In the genomic region with DNA sequence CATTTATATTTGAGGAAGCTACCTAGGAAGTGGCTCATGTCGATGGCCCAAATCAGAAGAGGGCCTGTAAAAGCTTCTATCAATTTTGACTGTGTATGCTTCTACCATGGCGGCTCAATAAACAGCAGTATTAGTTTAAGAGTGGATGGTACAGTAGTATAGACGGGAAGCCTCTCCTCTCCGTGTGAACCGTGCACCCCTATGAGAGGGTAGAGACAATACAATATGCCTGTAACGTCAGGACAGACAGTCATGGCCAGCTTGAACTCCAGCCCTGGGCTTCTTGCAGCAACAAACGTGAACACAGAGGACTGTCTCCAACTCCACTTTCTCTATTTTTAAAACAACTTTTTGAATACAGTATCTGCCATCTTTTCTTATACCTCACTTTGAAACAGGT, we compare ENCODE assay signal across 15 cellular contexts. TPM values are rescaled to one million over a fixed set of nuclear protein-coding genes. Genes with fewer than 3 reads are reported as not detected.
DNase-seq lines count a peak whose midpoint lies in the region; ATAC-seq and TF ChIP-seq lines count a peak whose summit lies in the region.
"Had no signal": no experiment of that assay in that cellular context is flagged by ENCODE, and none has a peak within 500 bp of the region (broad histone marks: within the 10 kb centered on the region; RNA-seq: fewer than 3 reads in every experiment).

No MANE protein-coding gene starts in this region.

- peak overlapping the region; percentile 92 for H3K4me3 ChIP-seq in CD8-positive, alpha-beta memory T cell (ENCODE audit: low read length)
- H3K4me3 ChIP-seq: adrenal gland, dorsolateral prefrontal cortex had no signal

- intact Hi-C loops in activated T-helper 1 cell treated with anti-CD3 and anti-CD28 coated beads, Interleukin-12 subunit alpha, Interleukin-12 subunit beta, Interleukin-2, Interleukin-4 antibody, amounts not matched to agents 30 ng/mL and 10 ng/mL and 1 ng/mL, durations not matched to agents 14 hours and 24 hours and 36 hours (cut with micrococcal nuclease): loop anchor here (1.0 to 2.0 kb wide), 3 partner anchors 9 to 107 kb away; no protein-coding TSS in a partner anchor

- no peaks in the 10 kb centered on the region for H3K9me3 ChIP-seq in CD8-positive, alpha-beta memory T cell (ENCODE audit: low read length)
- H3K9me3 ChIP-seq: adrenal gland had no signal

- no peaks in the 10 kb centered on the region for H3K27me3 Mint-ChIP-seq in CD8-positive, alpha-beta memory T cell
- no peaks in the 10 kb centered on the region for H3K27me3 Mint-ChIP-seq in activated T-helper 1 cell treated with anti-CD3 and anti-CD28 coated beads, Interleukin-12 subunit alpha, Interleukin-12 subunit beta, Interleukin-2, Interleukin-4 antibody, amounts not matched to agents 30 ng/mL and 10 ng/mL and 1 ng/mL, durations not matched to agents 14 hours and 24 hours and 36 hours (ENCODE audit: insufficient read depth)
- no peaks in the 10 kb centered on the region for H3K27me3 Mint-ChIP-seq in natural killer cell treated with Interleukin-12 subunit alpha and Interleukin-12 subunit beta and Interleukin-15 and Interleukin-18, amount 100 ng/mL, for 72 hours
- H3K27me3 Mint-ChIP-seq in chondrocyte (ENCODE audit: low read depth): peaks cover 68% of the 10 kb centered on the region

- TF ChIP-seq CTCF in chondrocyte (IDR thresholded peaks at IDR 0.05): no peak

- no peak for DNase-seq in CD8-positive, alpha-beta memory T cell
- DNase-seq in Kasumi-1 (lab: John Stamatoyannopoulos, UW): peak; percentile 27 to 54
- no peak for DNase-seq in activated T-helper 1 cell treated with anti-CD3 and anti-CD28 coated beads, Interleukin-12 subunit alpha, Interleukin-12 subunit beta, Interleukin-2, Interleukin-4 antibody, amounts not matched to agents 30 ng/mL and 10 ng/mL and 1 ng/mL, durations not matched to agents 14 hours and 24 hours and 36 hours (ENCODE audit: low spot score)
- DNase-seq in natural killer cell treated with Interleukin-12 subunit alpha and Interleukin-12 subunit beta and Interleukin-15 and Interleukin-18, amount 100 ng/mL, for 72 hours (ENCODE audit: low spot score): no peak
- no peak for DNase-seq in UCSD-AML1 (lab: John Stamatoyannopoulos, UW; ENCODE audit: unreplicated experiment)
- DNase-seq in chondrocyte (ENCODE audit: low spot score): no peak
- DNase-seq: activated CD4-positive, CD25-positive, alpha-beta regulatory T cell; adrenal gland; dorsolateral prefrontal cortex; GOT3; kidney; NCI-H2171; SHP77 treated with DMSO at 0.1 percent for 48 hours had no signal

- H3K36me3 ChIP-seq in CD8-positive, alpha-beta memory T cell (ENCODE audit: insufficient read depth, low read length): no peaks in the 10 kb centered on the region
- H3K36me3 ChIP-seq: adrenal gland had no signal

- peaks cover 92% of the 10 kb centered on the region for H3K4me1 ChIP-seq in CD8-positive, alpha-beta memory T cell (ENCODE audit: insufficient read depth, low read length)
- H3K4me1 ChIP-seq: adrenal gland had no signal

- peak overlapping the region; percentile 95 to 100 (median 99) for H3K4me3 Mint-ChIP-seq in CD8-positive, alpha-beta memory T cell
- H3K4me3 Mint-ChIP-seq in activated T-helper 1 cell treated with anti-CD3 and anti-CD28 coated beads, Interleukin-12 subunit alpha, Interleukin-12 subunit beta, Interleukin-2, Interleukin-4 antibody, amounts not matched to agents 30 ng/mL and 10 ng/mL and 1 ng/mL, durations not matched to agents 14 hours and 24 hours and 36 hours: peak overlapping the region; percentile 99
- peak overlapping the region; percentile 98 for H3K4me3 Mint-ChIP-seq in natural killer cell treated with Interleukin-12 subunit alpha and Interleukin-12 subunit beta and Interleukin-15 and Interleukin-18, amount 100 ng/mL, for 72 hours
- H3K4me3 Mint-ChIP-seq in chondrocyte (ENCODE audit: unreplicated experiment): no peak overlapping the region

- H3K27ac Mint-ChIP-seq in CD8-positive, alpha-beta memory T cell: peak overlapping the region; percentile 92 to 99 (median 98)
- H3K27ac Mint-ChIP-seq in activated T-helper 1 cell treated with anti-CD3 and anti-CD28 coated beads, Interleukin-12 subunit alpha, Interleukin-12 subunit beta, Interleukin-2, Interleukin-4 antibody, amounts not matched to agents 30 ng/mL and 10 ng/mL and 1 ng/mL, durations not matched to agents 14 hours and 24 hours and 36 hours: peak overlapping the region; percentile 98
- H3K27ac Mint-ChIP-seq in natural killer cell treated with Interleukin-12 subunit alpha and Interleukin-12 subunit beta and Interleukin-15 and Interleukin-18, amount 100 ng/mL, for 72 hours: peak overlapping the region in 1 of 2 donors; percentile 90
- H3K27ac Mint-ChIP-seq in chondrocyte (ENCODE audit: unreplicated experiment): no peak overlapping the region

- H3K27ac ChIP-seq in CD8-positive, alpha-beta memory T cell (ENCODE audit: low read depth, low read length): peak overlapping the region; percentile 86
- H3K27ac ChIP-seq: dorsolateral prefrontal cortex had no signal

- no peaks in the 10 kb centered on the region for H3K27me3 ChIP-seq in CD8-positive, alpha-beta memory T cell (ENCODE audit: insufficient read depth, low read length, poor library complexity, severe bottlenecking)
- H3K27me3 ChIP-seq: adrenal gland had no signal

- H3K36me3 Mint-ChIP-seq in CD8-positive, alpha-beta memory T cell: peaks cover 1 to 62% (median 17%) of the 10 kb centered on the region in 3 donors
- H3K36me3 Mint-ChIP-seq in activated T-helper 1 cell treated with anti-CD3 and anti-CD28 coated beads, Interleukin-12 subunit alpha, Interleukin-12 subunit beta, Interleukin-2, Interleukin-4 antibody, amounts not matched to agents 30 ng/mL and 10 ng/mL and 1 ng/mL, durations not matched to agents 14 hours and 24 hours and 36 hours (ENCODE audit: low read depth): peaks cover 74% of the 10 kb centered on the region
- H3K36me3 Mint-ChIP-seq in natural killer cell treated with Interleukin-12 subunit alpha and Interleukin-12 subunit beta and Interleukin-15 and Interleukin-18, amount 100 ng/mL, for 72 hours: peaks cover 47% of the 10 kb centered on the region
- no peaks in the 10 kb centered on the region for H3K36me3 Mint-ChIP-seq in chondrocyte (ENCODE audit: low read depth)

- peaks cover 92 to 100% (median 97%) of the 10 kb centered on the region in 3 donors for H3K4me1 Mint-ChIP-seq in CD8-positive, alpha-beta memory T cell
- H3K4me1 Mint-ChIP-seq in activated T-helper 1 cell treated with anti-CD3 and anti-CD28 coated beads, Interleukin-12 subunit alpha, Interleukin-12 subunit beta, Interleukin-2, Interleukin-4 antibody, amounts not matched to agents 30 ng/mL and 10 ng/mL and 1 ng/mL, durations not matched to agents 14 hours and 24 hours and 36 hours (ENCODE audit: low read depth): peaks cover 80% of the 10 kb centered on the region
- H3K4me1 Mint-ChIP-seq in natural killer cell treated with Interleukin-12 subunit alpha and Interleukin-12 subunit beta and Interleukin-15 and Interleukin-18, amount 100 ng/mL, for 72 hours (ENCODE audit: low read depth in 2 of 2): peaks cover 79 to 96% of the 10 kb centered on the region in 2 donors
- no peaks in the 10 kb centered on the region for H3K4me1 Mint-ChIP-seq in chondrocyte (ENCODE audit: low read depth)

- no peaks in the 10 kb centered on the region for H3K9me3 Mint-ChIP-seq in CD8-positive, alpha-beta memory T cell
- H3K9me3 Mint-ChIP-seq in activated T-helper 1 cell treated with anti-CD3 and anti-CD28 coated beads, Interleukin-12 subunit alpha, Interleukin-12 subunit beta, Interleukin-2, Interleukin-4 antibody, amounts not matched to agents 30 ng/mL and 10 ng/mL and 1 ng/mL, durations not matched to agents 14 hours and 24 hours and 36 hours: no peaks in the 10 kb centered on the region
- H3K9me3 Mint-ChIP-seq in natural killer cell treated with Interleukin-12 subunit alpha and Interleukin-12 subunit beta and Interleukin-15 and Interleukin-18, amount 100 ng/mL, for 72 hours: no peaks in the 10 kb centered on the region
- H3K9me3 Mint-ChIP-seq in chondrocyte (ENCODE audit: low read depth): no peaks in the 10 kb centered on the region

- POLR2A ChIA-PET in CD8-positive, alpha-beta memory T cell (lab: Charles Lee): interaction anchor here (0.6 to 5.0 kb wide), 11 partner anchors 9 to 60 kb away, joined by 3 to 29 read pairs (median 4); no protein-coding TSS in a partner anchor

- CTCF ChIA-PET in CD8-positive, alpha-beta memory T cell (lab: Charles Lee): interaction anchor here (0.9 to 26.5 kb wide), 7 partner anchors 12 to 105 kb away, joined by 3 to 815 read pairs (median 9); no protein-coding TSS in a partner anchor

- peak; percentile 32 to 40 for ATAC-seq in natural killer cell treated with Interleukin-12 subunit alpha and Interleukin-12 subunit beta and Interleukin-15 and Interleukin-18, amount 100 ng/mL, for 72 hours
- no peak for ATAC-seq in GM19351 (IDR thresholded peaks at IDR 0.05; ENCODE audit: unreplicated experiment)
- no peak for ATAC-seq in GM18858 (IDR thresholded peaks at IDR 0.05; ENCODE audit: unreplicated experiment)

RNA-seq across cellular contexts. Expression of gene IKZF1, which starts 7.7 kb away (rescaled TPM):
- total RNA-seq in CD8-positive, alpha-beta memory T cell: 100 to 1,000 TPM; 225 to 226 TPM
- polyA plus RNA-seq in CD8-positive, alpha-beta memory T cell: 238 TPM
- total RNA-seq in activated T-helper 1 cell treated with anti-CD3 and anti-CD28 coated beads, Interleukin-12 subunit alpha, Interleukin-12 subunit beta, Interleukin-2, Interleukin-4 antibody, amounts not matched to agents 30 ng/mL and 10 ng/mL and 1 ng/mL, durations not matched to agents 14 hours and 24 hours and 36 hours: 324 and 329 TPM in 2 replicates
- total RNA-seq in natural killer cell treated with Interleukin-12 subunit alpha and Interleukin-12 subunit beta and Interleukin-15 and Interleukin-18, amount 100 ng/mL, for 72 hours: 100 to 1,000 TPM; 290 to 416 TPM
- not detected in 3 replicates for total RNA-seq in chondrocyte

Comparison
In these comparisons a context has a peak if more than half of its experiments do, and no peak if none do; other contexts are left out.
1. DNase-seq: peak in Kasumi-1 (2 of 2); none in CD8-positive, alpha-beta memory T cell (0 of 5), activated T-helper 1 cell treated with anti-CD3 and anti-CD28 coated beads, Interleukin-12 subunit alpha, Interleukin-12 subunit beta, Interleukin-2, Interleukin-4 antibody, amounts not matched to agents 30 ng/mL and 10 ng/mL and 1 ng/mL, durations not matched to agents 14 hours and 24 hours and 36 hours (single experiment), natural killer cell treated with Interleukin-12 subunit alpha and Interleukin-12 subunit beta and Interleukin-15 and Interleukin-18, amount 100 ng/mL, for 72 hours (single experiment), UCSD-AML1 (single experiment) and chondrocyte (single experiment).
2. ATAC-seq: peak in natural killer cell treated with Interleukin-12 subunit alpha and Interleukin-12 subunit beta and Interleukin-15 and Interleukin-18, amount 100 ng/mL, for 72 hours (2 of 2); none in GM19351 (single experiment) and GM18858 (single experiment).
3. RNA of gene IKZF1, which starts 7.7 kb away (total RNA-seq): 290 to 416 TPM in natural killer cell treated with Interleukin-12 subunit alpha and Interleukin-12 subunit beta and Interleukin-15 and Interleukin-18, amount 100 ng/mL, for 72 hours, 324 to 329 TPM in activated T-helper 1 cell treated with anti-CD3 and anti-CD28 coated beads, Interleukin-12 subunit alpha, Interleukin-12 subunit beta, Interleukin-2, Interleukin-4 antibody, amounts not matched to agents 30 ng/mL and 10 ng/mL and 1 ng/mL, durations not matched to agents 14 hours and 24 hours and 36 hours and 225 to 226 TPM in CD8-positive, alpha-beta memory T cell; not detected in chondrocyte; every median in the first group is over 100 times any median in the second.